ENCODE assay signal across 15 cellular contexts in genomic region chr13:43573787-43574562, GRCh38.
A peak's percentile ranks its signal among the peaks of the same experiment; 100 is the strongest.
DNase-seq lines count a peak whose midpoint lies in the region; ATAC-seq, FAIRE-seq and TF ChIP-seq lines count a peak whose summit lies in the region.
"Had no signal": no experiment of that assay in that cellular context is flagged by ENCODE, and none has a peak within 500 bp of the region (broad histone marks: within the 10 kb centered on the region; RNA-seq: fewer than 3 reads in every experiment).

No MANE protein-coding gene starts in this region.

- peak overlapping the region; percentile 38; the same call in 1 of the 2 replicates for H2AFZ ChIP-seq in PC-3 (ENCODE audit: low read length)
- no peak overlapping the region for H2AFZ ChIP-seq in fibroblast of lung (ENCODE audit: low read length)

- POLR2A ChIA-PET in PC-3 (lab: Charles Lee; ENCODE audit: unreplicated experiment): no interaction called here

- no peaks in the 10 kb centered on the region for H3K36me3 ChIP-seq in PC-3 (ENCODE audit: low read depth, low read length)
- H3K36me3 ChIP-seq in fibroblast of lung (ENCODE audit: control insufficient read depth, insufficient read depth, low read length): no peaks in the 10 kb centered on the region
- H3K36me3 ChIP-seq in skeletal muscle satellite cell (ENCODE audit: insufficient read depth, low read length): no peaks in the 10 kb centered on the region

- H3K4me3 ChIP-seq in PC-3 (ENCODE audit: low read length) (peak overlapping the region; percentile 18; the same call in 1 of the 2 replicates), fibroblast of lung (replicated peaks in 1 of 4; ENCODE audit: control extremely low read depth in 1 of 4, insufficient read depth in 1 of 4, low read depth in 3 of 4, low read length in 4 of 4) (no peak overlapping the region), skeletal muscle satellite cell (ENCODE audit: low read length) (no peak overlapping the region)

- H3K4me2 ChIP-seq in PC-3 (ENCODE audit: low read length): peak overlapping the region; percentile 45; the same call in 1 of the 2 replicates
- no peak overlapping the region for H3K4me2 ChIP-seq in fibroblast of lung (ENCODE audit: extremely low read depth, insufficient read depth, low read length)
- peak overlapping the region; percentile 43 for H3K4me2 ChIP-seq in skeletal muscle satellite cell (ENCODE audit: low read length)

- DNase-seq in GM19239 (ENCODE audit: insufficient read length, low spot score): peak; percentile 5
- DNase-seq in PC-3: no peak
- peak; percentile 17 to 28 for DNase-seq in fibroblast of lung (ENCODE audit: low read depth in 2 of 2)
- DNase-seq in cerebellar nuclear complex (lab: John Stamatoyannopoulos, UW): no peak
- no peak for DNase-seq in SW 1271 (lab: John Stamatoyannopoulos, UW)
- no peak for DNase-seq in NCI-H1694 (lab: John Stamatoyannopoulos, UW)
- DNase-seq: activated effector memory CD4-positive, alpha-beta T cell treated with anti-CD3 and anti-CD28 coated beads, Interleukin-2, amount 50 U/mL, for 16 hours; CD4-positive, alpha-beta T cell; kidney; NCI-H1417; NCI-H526 treated with DMSO at 0.1 percent for 48 hours; stimulated activated CD4-positive, alpha-beta T cell treated with anti-CD3 and anti-CD28 coated beads, Interleukin-4, amount 100 ng/mL, for 4 hours had no signal

- no peak overlapping the region for H3K9ac ChIP-seq in PC-3 (ENCODE audit: low read length)
- H3K9ac ChIP-seq in fibroblast of lung (ENCODE audit: insufficient read depth, low read length): no peak overlapping the region
- H3K9ac ChIP-seq in skeletal muscle satellite cell (ENCODE audit: low read depth, low read length): peak overlapping the region; percentile 52

- H3K9me3 ChIP-seq in PC-3 (ENCODE audit: low read length) (no peaks in the 10 kb centered on the region), fibroblast of lung (ENCODE audit: control insufficient read depth, insufficient read depth, low read depth, low read length) (no peaks in the 10 kb centered on the region), skeletal muscle satellite cell (replicated peaks; ENCODE audit: low read length) (no peaks in the 10 kb centered on the region)

- H3K27ac ChIP-seq in PC-3 (ENCODE audit: low read length) (no peak overlapping the region), fibroblast of lung (ENCODE audit: insufficient read depth, low read length) (no peak overlapping the region)

- BruUV-seq in PC-3 (replicated peaks; lab: Mats Ljungman, UMichigan): no TSS peak

- H3K4me1 ChIP-seq in PC-3 (ENCODE audit: insufficient read depth, low read length) (peaks cover 18% of the 10 kb centered on the region), fibroblast of lung (ENCODE audit: control insufficient read depth, extremely low read depth, insufficient read depth, low read length) (no peaks in the 10 kb centered on the region), skeletal muscle satellite cell (ENCODE audit: control insufficient read depth, insufficient read depth, low read length) (peaks cover 29% of the 10 kb centered on the region)

- H4K20me1 ChIP-seq in PC-3 (ENCODE audit: low read length): no peaks in the 10 kb centered on the region
- H4K20me1 ChIP-seq in fibroblast of lung (ENCODE audit: control insufficient read depth, extremely low read depth, insufficient read depth, low read length): no peaks in the 10 kb centered on the region

- no peaks in the 10 kb centered on the region for H3F3A ChIP-seq in PC-3 (ENCODE audit: low read length, unreplicated experiment)

- H3K9me2 ChIP-seq in PC-3 (replicated peaks; ENCODE audit: low read length): no peaks in the 10 kb centered on the region

- intact Hi-C loops in PC-3 (cut with micrococcal nuclease): loop anchor here (10.0 kb wide), 1 partner anchor 489 kb away; no protein-coding TSS in a partner anchor

- H3K79me2 ChIP-seq in PC-3 (ENCODE audit: low read length): no peaks in the 10 kb centered on the region
- H3K79me2 ChIP-seq in fibroblast of lung (ENCODE audit: control insufficient read depth, insufficient read depth, low read length): no peaks in the 10 kb centered on the region

- ATAC-seq in PC-3: no peak
- ATAC-seq: stimulated activated memory B cell treated with anti-CD40 and anti-IgM and Interleukin-4, amounts not matched to agents 10 μg/mL and 1 μg/mL and 100 μg/mL, for 72 hours had no signal

- H3K27me3 ChIP-seq in PC-3 (ENCODE audit: low read length) (no peaks in the 10 kb centered on the region), fibroblast of lung (ENCODE audit: control insufficient read depth, insufficient read depth, low read length) (no peaks in the 10 kb centered on the region), skeletal muscle satellite cell (ENCODE audit: control insufficient read depth, insufficient read depth, low read length) (no peaks in the 10 kb centered on the region)

- FAIRE-seq in GM19239 (lab: Jason Lieb, UNC): no peak
- FAIRE-seq: H1, kidney had no signal

- TF ChIP-seq CTCF in PC-3 (conservative IDR thresholded peaks at IDR 0.05; ENCODE audit: low read depth, low read length) (no peak), fibroblast of lung (conservative IDR thresholded peaks at IDR 0.05 in 1 of 2, IDR thresholded peaks at IDR 0.05 in 1 of 2; ENCODE audit: low read depth in 1 of 2, low read length in 2 of 2) (no peak)

- CTCF ChIA-PET in PC-3 (lab: Charles Lee): no interaction called here

Comparison
In these comparisons a context has a peak if more than half of its experiments do, and no peak if none do; other contexts are left out.
1. DNase-seq: peak in GM19239 (single experiment) and fibroblast of lung (2 of 2); none in PC-3 (single experiment), cerebellar nuclear complex (0 of 2), SW 1271 (0 of 2) and NCI-H1694 (single experiment).